Comparison of ENCODE assay signal across 23 cellular contexts in the genomic region with DNA sequence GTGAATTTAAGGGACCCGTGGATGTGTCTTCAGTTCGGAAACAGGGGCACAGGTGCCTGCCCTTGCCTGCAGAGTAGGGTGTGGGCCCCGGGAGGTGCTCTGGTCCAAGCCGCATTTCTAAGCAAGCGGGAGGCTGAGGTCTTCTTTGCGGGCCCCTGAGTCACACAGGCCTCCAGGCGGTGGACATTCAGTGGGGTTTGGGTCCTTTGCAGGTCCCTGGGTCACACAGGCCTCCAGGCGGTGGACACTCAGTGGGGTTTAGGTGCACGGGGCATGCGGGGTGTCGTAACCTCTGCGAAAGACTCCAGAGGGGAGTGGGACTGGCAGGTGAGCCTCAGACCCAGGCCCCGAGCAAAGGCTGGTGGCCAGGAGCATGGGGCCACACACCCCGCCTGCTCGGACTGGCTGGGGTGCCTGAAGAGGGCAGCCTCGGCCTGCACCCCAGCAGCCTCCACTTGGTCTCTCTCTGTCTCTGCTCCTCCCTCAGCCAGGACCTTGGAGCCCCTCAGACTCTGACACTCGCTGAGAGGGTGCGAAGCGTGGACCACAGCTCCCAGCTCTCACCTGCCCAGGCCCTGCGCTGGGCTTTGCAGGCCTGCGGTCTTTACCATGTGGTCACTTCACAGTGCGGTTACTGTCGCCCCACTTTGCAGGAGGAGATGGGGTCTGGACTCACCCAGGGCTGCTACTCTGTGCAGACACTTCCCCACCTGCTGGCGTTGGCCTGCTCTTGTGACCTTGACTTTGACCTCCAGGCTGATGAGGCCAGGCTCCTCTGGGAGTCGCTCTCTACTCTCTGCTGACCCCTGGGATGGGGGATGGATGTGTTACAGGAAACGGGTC. TPM values are rescaled to one million over a fixed set of nuclear protein-coding genes. Genes with fewer than 3 reads are reported as not detected.
DNase-seq lines count a peak whose midpoint lies in the region; ATAC-seq and TF ChIP-seq lines count a peak whose summit lies in the region.
"Had no signal": no experiment of that assay in that cellular context is flagged by ENCODE, and none has a peak within 500 bp of the region (broad histone marks: within the 10 kb centered on the region; RNA-seq: fewer than 3 reads in every experiment).

No MANE protein-coding gene starts in this region.

- CTCF ChIA-PET in HEK293 (lab: Yijun Ruan, JAX), result no interaction called here
- CTCF ChIA-PET in activated naive CD4-positive, alpha-beta T cell treated with anti-CD3 and anti-CD28 coated beads for 36 hours (lab: Charles Lee), result no interaction called here

- POLR2A ChIA-PET in HEK293 (lab: Yijun Ruan, JAX), result no interaction called here

- H3K36me3 ChIP-seq in HEK293 (ENCODE audit: control insufficient read depth in 2 of 2, insufficient read depth in 1 of 2, low read length in 2 of 2) (no peaks in the 10 kb centered on the region), WERI-Rb-1 (no peaks in the 10 kb centered on the region), psoas muscle (ENCODE audit: insufficient read depth in 1 of 2, low read depth in 1 of 2) (no peaks in the 10 kb centered on the region)
- H3K36me3 ChIP-seq: BLaER1 treated with 17β-estradiol and CSF1 and Interleukin-3, amounts not matched to agents 10 nM and 100 nM; brain microvascular endothelial cell; neutrophil; SJCRH30 had no signal

- H3K4me3 ChIP-seq in HEK293 (ENCODE audit: low read depth, low read length) (no peak overlapping the region), WERI-Rb-1 (ENCODE audit: low read depth, low read length) (no peak overlapping the region), psoas muscle (no peak overlapping the region)
- H3K4me3 ChIP-seq: BLaER1 treated with 17β-estradiol and CSF1 and Interleukin-3, amounts not matched to agents 10 nM and 100 nM; dorsolateral prefrontal cortex; GM12878; SJCRH30 had no signal

- H3K4me3 Mint-ChIP-seq in activated naive CD4-positive, alpha-beta T cell treated with anti-CD3 and anti-CD28 coated beads for 36 hours, result no peak overlapping the region
- H3K4me3 Mint-ChIP-seq: activated T-cell treated with anti-CD3 and anti-CD28 coated beads, Interleukin-2, amount 50 U/mL, for 72 hours; stimulated activated memory B cell treated with anti-CD40 and anti-IgM and Interleukin-4, amounts not matched to agents 10 μg/mL and 1 μg/mL and 100 μg/mL, for 72 hours; type B pancreatic cell had no signal

- TF ChIP-seq CTCF in HEK293 (tag by site-specific recombination; IDR thresholded peaks at IDR 0.05) (no peak), WERI-Rb-1 (IDR thresholded peaks at IDR 0.05; ENCODE audit: low read depth, low read length) (peak; percentile 29; the same call in 1 of the 2 replicates), psoas muscle (IDR thresholded peaks at IDR 0.05) (no peak)

- 89 to 92% (median 90%) methylated on average over 26 of the region's 26 CpGs for WGBS in psoas muscle, 3 donors

- H3K4me1 ChIP-seq in HEK293 (ENCODE audit: control insufficient read depth, insufficient read depth, low read length) (no peaks in the 10 kb centered on the region), psoas muscle (peaks cover 14% of the 10 kb centered on the region)

- no peak overlapping the region for H3K27ac Mint-ChIP-seq in activated naive CD4-positive, alpha-beta T cell treated with anti-CD3 and anti-CD28 coated beads for 36 hours
- H3K27ac Mint-ChIP-seq: activated T-cell treated with anti-CD3 and anti-CD28 coated beads, Interleukin-2, amount 50 U/mL, for 72 hours; stimulated activated memory B cell treated with anti-CD40 and anti-IgM and Interleukin-4, amounts not matched to agents 10 μg/mL and 1 μg/mL and 100 μg/mL, for 72 hours had no signal

- H3K4me1 Mint-ChIP-seq in activated naive CD4-positive, alpha-beta T cell treated with anti-CD3 and anti-CD28 coated beads for 36 hours (ENCODE audit: low read depth), result peaks cover 22% of the 10 kb centered on the region

- H3K9me3 ChIP-seq in HEK293 (ENCODE audit: control insufficient read depth, insufficient read depth, low read depth, low read length) (no peaks in the 10 kb centered on the region), WERI-Rb-1 (ENCODE audit: severe bottlenecking) (peaks cover 2% of the 10 kb centered on the region), psoas muscle (no peaks in the 10 kb centered on the region)
- H3K9me3 ChIP-seq: BLaER1 treated with 17β-estradiol and CSF1 and Interleukin-3, amounts not matched to agents 10 nM and 100 nM; neutrophil; SJCRH30 had no signal

- H3K27me3 ChIP-seq in WERI-Rb-1 (ENCODE audit: insufficient read depth, low read depth, severe bottlenecking) (no peaks in the 10 kb centered on the region), psoas muscle (ENCODE audit: insufficient read depth in 3 of 3, low read length in 2 of 3) (no peaks in the 10 kb centered on the region)
- H3K27me3 ChIP-seq: brain microvascular endothelial cell, dorsolateral prefrontal cortex had no signal

- DNase-seq in WERI-Rb-1, result no peak
- peak; percentile 49 for DNase-seq in islet precursor cell
- DNase-seq in psoas muscle, result no peak
- DNase-seq in activated naive CD4-positive, alpha-beta T cell treated with anti-CD3 and anti-CD28 coated beads, Interleukin-2, amount 50 U/mL, for 16 hours, result no peak
- no peak for DNase-seq in NK-92 treated with Interleukin-12 subunit alpha and Interleukin-12 subunit beta, amount 100 ng/mL, for 24 hours (lab: John Stamatoyannopoulos, UW)
- no peak for DNase-seq in activated naive CD4-positive, alpha-beta T cell treated with anti-CD3 and anti-CD28 coated beads for 36 hours
- DNase-seq: activated CD4-positive, alpha-beta T cell treated with anti-CD3 and anti-CD28 coated beads, Interleukin-2, amount 50 U/mL, for 48 hours; activated naive CD4-positive, alpha-beta T cell; activated T-cell treated with anti-CD3 and anti-CD28 coated beads, Interleukin-2, amount 50 U/mL, for 72 hours; brain microvascular endothelial cell; NCI-H446; NCI-H748 treated with DMSO at 0.1 percent for 48 hours; SJCRH30; substantia nigra; T-helper 9 cell had no signal

- H3K36me3 Mint-ChIP-seq in activated naive CD4-positive, alpha-beta T cell treated with anti-CD3 and anti-CD28 coated beads for 36 hours (ENCODE audit: low read depth), result no peaks in the 10 kb centered on the region
- H3K36me3 Mint-ChIP-seq: IgD-negative memory B cell; stimulated activated memory B cell treated with anti-CD40 and anti-IgM and Interleukin-4, amounts not matched to agents 10 μg/mL and 1 μg/mL and 100 μg/mL, for 72 hours; type B pancreatic cell had no signal

- ATAC-seq in psoas muscle, result peak in 3 of 4 donors; percentile 27 to 38 (median 35)
- ATAC-seq: activated T-cell treated with anti-CD3 and anti-CD28 coated beads, Interleukin-2, amount 50 U/mL, for 72 hours; GM12878; stimulated activated memory B cell treated with anti-CD40 and anti-IgM and Interleukin-4, amounts not matched to agents 10 μg/mL and 1 μg/mL and 100 μg/mL, for 72 hours had no signal

- H3K9me3 Mint-ChIP-seq in activated naive CD4-positive, alpha-beta T cell treated with anti-CD3 and anti-CD28 coated beads for 36 hours, result no peaks in the 10 kb centered on the region
- H3K9me3 Mint-ChIP-seq: activated T-cell treated with anti-CD3 and anti-CD28 coated beads, Interleukin-2, amount 50 U/mL, for 72 hours; IgD-negative memory B cell; stimulated activated memory B cell treated with anti-CD40 and anti-IgM and Interleukin-4, amounts not matched to agents 10 μg/mL and 1 μg/mL and 100 μg/mL, for 72 hours; type B pancreatic cell had no signal

- H3K27me3 Mint-ChIP-seq in activated naive CD4-positive, alpha-beta T cell treated with anti-CD3 and anti-CD28 coated beads for 36 hours (ENCODE audit: low read depth), result peaks cover 5% of the 10 kb centered on the region
- H3K27me3 Mint-ChIP-seq: stimulated activated memory B cell treated with anti-CD40 and anti-IgM and Interleukin-4, amounts not matched to agents 10 μg/mL and 1 μg/mL and 100 μg/mL, for 72 hours had no signal

- H3K27ac ChIP-seq in HEK293 (ENCODE audit: extremely low read depth, low read depth, low read length), result no peak overlapping the region
- peak overlapping the region; percentile 61 for H3K27ac ChIP-seq in WERI-Rb-1
- H3K27ac ChIP-seq in psoas muscle, result no peak overlapping the region
- H3K27ac ChIP-seq: brain microvascular endothelial cell, neutrophil, SJCRH30 had no signal

- intact Hi-C loops in psoas muscle (cut with DNase I), result no loop called here
- intact Hi-C loops in activated naive CD4-positive, alpha-beta T cell treated with anti-CD3 and anti-CD28 coated beads for 36 hours (cut with micrococcal nuclease), result no loop called here

TF ChIP-seq in HEK293, 187 proteins besides CTCF, POLR2A, EP300 and RAD21:
- 0 out of 2 replicates have a peak, but pooled peaks have one; percentile 29 for TF ChIP-seq ZNF692 (tag by site-specific recombination; IDR thresholded peaks at IDR 0.05)
- TF ChIP-seq, protein P1, sequence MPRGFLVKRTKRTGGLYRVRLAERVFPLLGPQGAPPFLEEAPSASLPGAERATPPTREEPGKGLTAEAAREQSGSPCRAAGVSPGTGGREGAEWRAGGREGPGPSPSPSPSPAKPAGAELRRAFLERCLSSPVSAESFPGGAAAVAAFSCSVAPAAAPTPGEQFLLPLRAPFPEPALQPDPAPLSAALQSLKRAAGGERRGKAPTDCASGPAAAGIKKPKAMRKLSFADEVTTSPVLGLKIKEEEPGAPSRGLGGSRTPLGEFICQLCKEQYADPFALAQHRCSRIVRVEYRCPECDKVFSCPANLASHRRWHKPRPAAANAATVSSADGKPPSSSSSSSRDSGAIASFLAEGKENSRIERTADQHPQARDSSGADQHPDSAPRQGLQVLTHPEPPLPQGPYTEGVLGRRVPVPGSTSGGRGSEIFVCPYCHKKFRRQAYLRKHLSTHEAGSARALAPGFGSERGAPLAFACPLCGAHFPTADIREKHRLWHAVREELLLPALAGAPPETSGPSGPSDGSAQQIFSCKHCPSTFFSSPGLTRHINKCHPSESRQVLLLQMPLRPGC (tag by site-specific recombination; IDR thresholded peaks at IDR 0.05), result no peak

RNA-seq across cellular contexts. Expression of gene AGPAT3, which starts 6.0 kb away (rescaled TPM):
- 100 to 1,000 TPM in 1 of 4 donors, 10 to 100 TPM in 3; 47.9 to 117 (median 64.4) TPM for total RNA-seq in psoas muscle
- polyA plus RNA-seq in psoas muscle, result 10 to 100 TPM; 28.4 to 70.0 (median 35.7) TPM
- total RNA-seq in activated naive CD4-positive, alpha-beta T cell treated with anti-CD3 and anti-CD28 coated beads for 36 hours, result 10 to 100 TPM; 57.9 to 64.1 TPM
